Comparison of ENCODE assay signal across 8 cellular contexts in the genomic region with DNA sequence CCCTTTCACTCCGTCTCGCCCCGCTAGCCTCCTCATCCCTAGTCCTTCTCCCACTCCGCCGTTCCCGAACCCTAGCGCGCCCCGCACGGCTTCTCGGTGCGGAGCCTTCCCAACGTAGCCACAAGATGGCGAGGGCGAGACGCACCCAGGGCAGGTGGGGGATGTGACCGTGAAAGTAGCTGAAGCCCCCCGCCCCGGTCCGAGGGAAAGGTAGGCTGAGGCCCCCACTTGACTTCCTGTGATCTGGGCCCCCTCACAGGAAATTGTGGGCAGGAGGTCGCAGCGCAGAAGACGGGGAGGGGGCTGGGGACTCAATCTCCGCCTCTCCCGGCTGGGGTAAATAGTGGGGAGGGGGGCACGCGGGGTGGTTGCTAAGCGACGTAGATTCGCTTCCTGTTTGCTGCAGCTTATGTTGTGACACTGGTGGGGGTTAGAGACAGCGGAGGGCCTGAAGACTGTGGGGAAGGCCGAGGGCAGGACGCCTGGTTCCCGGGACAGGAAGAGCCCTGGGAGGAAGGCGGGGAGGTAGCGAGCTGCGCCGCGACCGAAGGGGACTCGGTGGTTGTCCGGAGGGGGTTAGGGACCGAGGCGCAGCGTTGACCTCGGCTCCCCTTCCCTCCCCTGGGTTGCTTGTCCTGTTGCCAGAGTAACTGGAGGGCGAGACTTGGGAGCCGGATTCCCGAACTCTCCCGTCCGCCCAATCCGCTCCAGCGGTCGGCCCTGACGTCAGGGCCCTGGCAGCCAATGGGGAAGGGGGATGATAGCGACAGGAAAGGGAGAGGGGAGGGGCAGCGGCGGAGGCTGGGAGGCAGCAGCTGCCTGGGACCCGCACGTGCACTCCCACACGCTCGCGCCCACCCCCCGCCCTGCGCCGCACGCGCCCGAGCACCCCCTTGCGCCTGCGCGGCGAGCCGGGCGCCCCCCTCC. TPM values are rescaled to one million over a fixed set of nuclear protein-coding genes. Genes with fewer than 3 reads are reported as not detected.
DNase-seq lines count a peak whose midpoint lies in the region; ATAC-seq and TF ChIP-seq lines count a peak whose summit lies in the region.

No MANE protein-coding gene starts in this region.

- no peaks in the 10 kb centered on the region for H3K9me3 Mint-ChIP-seq in naive thymus-derived CD8-positive, alpha-beta T cell
- H3K9me3 Mint-ChIP-seq in stimulated activated naive B cell treated with anti-CD40 and anti-IgM and Interleukin-4, amounts not matched to agents 10 μg/mL and 1 μg/mL and 100 μg/mL, for 72 hours: peaks cover 0 to 1% of the 10 kb centered on the region in 2 donors

- peak overlapping the region; percentile 95 to 100 (median 100) for H3K27ac Mint-ChIP-seq in naive thymus-derived CD8-positive, alpha-beta T cell
- H3K27ac Mint-ChIP-seq in stimulated activated naive B cell treated with anti-CD40 and anti-IgM and Interleukin-4, amounts not matched to agents 10 μg/mL and 1 μg/mL and 100 μg/mL, for 72 hours: peak overlapping the region; percentile 97

- peak; percentile 95 for DNase-seq in DMS79 treated with DMSO at 0.1 percent for 48 hours (lab: John Stamatoyannopoulos, UW)
- peak; percentile 95 for DNase-seq in H4 (ENCODE audit: low spot score)
- DNase-seq in M059J (ENCODE audit: low read depth): peak; percentile 98
- peak; percentile 99 for DNase-seq in RWPE2 (ENCODE audit: low spot score)
- DNase-seq in activated T-helper 9 cell treated with anti-CD3 and anti-CD28 coated beads, Interleukin-2, amount 50 U/mL, for 16 hours (ENCODE audit: low read depth): peak; percentile 83
- peak; percentile 96 for DNase-seq in fibroblast of mammary gland (ENCODE audit: low read depth)
- DNase-seq in naive thymus-derived CD8-positive, alpha-beta T cell: peak; percentile 77 to 97 (median 95)
- peak; percentile 79 for DNase-seq in stimulated activated naive B cell treated with anti-CD40 and anti-IgM and Interleukin-4, amounts not matched to agents 10 μg/mL and 1 μg/mL and 100 μg/mL, for 72 hours

- H3K27me3 Mint-ChIP-seq in naive thymus-derived CD8-positive, alpha-beta T cell: peaks cover 0 to 2% (median 0%) of the 10 kb centered on the region in 5 donors
- peaks cover 6 to 22% of the 10 kb centered on the region in 2 donors for H3K27me3 Mint-ChIP-seq in stimulated activated naive B cell treated with anti-CD40 and anti-IgM and Interleukin-4, amounts not matched to agents 10 μg/mL and 1 μg/mL and 100 μg/mL, for 72 hours

- peaks cover 0 to 6% (median 0%) of the 10 kb centered on the region in 3 donors for H3K36me3 Mint-ChIP-seq in naive thymus-derived CD8-positive, alpha-beta T cell
- H3K36me3 Mint-ChIP-seq in stimulated activated naive B cell treated with anti-CD40 and anti-IgM and Interleukin-4, amounts not matched to agents 10 μg/mL and 1 μg/mL and 100 μg/mL, for 72 hours: no peaks in the 10 kb centered on the region

- H3K4me3 ChIP-seq in RWPE2 (ENCODE audit: severe bottlenecking) (peak overlapping the region; percentile 58), fibroblast of mammary gland (ENCODE audit: control insufficient read depth, low read depth, low read length) (peak overlapping the region; percentile 71)

- ATAC-seq in RWPE2 (ENCODE audit: low read depth): peak; percentile 58
- peak; percentile 54 to 64 for ATAC-seq in naive thymus-derived CD8-positive, alpha-beta T cell
- peak; percentile 52 to 56 for ATAC-seq in stimulated activated naive B cell treated with anti-CD40 and anti-IgM and Interleukin-4, amounts not matched to agents 10 μg/mL and 1 μg/mL and 100 μg/mL, for 72 hours (replicated peaks)

- POLR2A ChIA-PET in naive thymus-derived CD8-positive, alpha-beta T cell (lab: Charles Lee): interaction anchor here (0.6 to 6.8 kb wide), 28 partner anchors 9 to 415 kb away, joined by 3 to 116 read pairs (median 5); partner anchors contain the start of genes ATP1B2, CNTROB, CTC1 and CYB5D1

- H3K9me3 ChIP-seq in RWPE2 (ENCODE audit: severe bottlenecking): no peaks in the 10 kb centered on the region

- peaks cover 18% of the 10 kb centered on the region for H3K4me1 ChIP-seq in RWPE2 (ENCODE audit: insufficient read depth, poor library complexity, severe bottlenecking)

- H3K27ac ChIP-seq in RWPE2 (ENCODE audit: poor library complexity, severe bottlenecking): peak overlapping the region; percentile 92

- H3K27me3 ChIP-seq in RWPE2 (ENCODE audit: insufficient read depth, poor library complexity, severe bottlenecking): no peaks in the 10 kb centered on the region

- H3K4me1 Mint-ChIP-seq in naive thymus-derived CD8-positive, alpha-beta T cell: peaks cover 44 to 55% (median 47%) of the 10 kb centered on the region in 4 donors
- peaks cover 43 to 60% of the 10 kb centered on the region in 2 donors for H3K4me1 Mint-ChIP-seq in stimulated activated naive B cell treated with anti-CD40 and anti-IgM and Interleukin-4, amounts not matched to agents 10 μg/mL and 1 μg/mL and 100 μg/mL, for 72 hours

- TF ChIP-seq CTCF in RWPE2 (IDR thresholded peaks at IDR 0.05; ENCODE audit: poor library complexity, severe bottlenecking): peak; percentile 88
- TF ChIP-seq CTCF in fibroblast of mammary gland (conservative IDR thresholded peaks at IDR 0.05; ENCODE audit: control insufficient read depth, insufficient read depth, low read depth, low read length): peak; percentile 75

- H3K36me3 ChIP-seq in RWPE2 (ENCODE audit: low read depth): peaks cover under 1% of the 10 kb centered on the region; the same call in 1 of the 2 replicates

- H3K4me3 Mint-ChIP-seq in naive thymus-derived CD8-positive, alpha-beta T cell: peak overlapping the region; percentile 96 to 99 (median 98)
- peak overlapping the region; percentile 86 to 95 for H3K4me3 Mint-ChIP-seq in stimulated activated naive B cell treated with anti-CD40 and anti-IgM and Interleukin-4, amounts not matched to agents 10 μg/mL and 1 μg/mL and 100 μg/mL, for 72 hours

RNA-seq across cellular contexts. Expression of gene KDM6B, which starts 1.1 kb away (rescaled TPM):
- total RNA-seq in H4 (2014; rRNA removed; shearing (Covaris generic)): 0.21 and 4.1 TPM in 2 replicates
- total RNA-seq in M059J (2014; rRNA removed; shearing (Covaris generic)): 0.59 and 3.2 TPM in 2 replicates
- 100 to 1,000 TPM; 113 TPM for total RNA-seq in naive thymus-derived CD8-positive, alpha-beta T cell
- 1 to 10 TPM in 2 of 3 donors, under 1 TPM in 1; 0.28 to 1.2 (median 1.0) TPM for polyA plus RNA-seq in naive thymus-derived CD8-positive, alpha-beta T cell

RNA-seq across cellular contexts. Expression of gene TMEM88, which starts 19.7 kb away (rescaled TPM):
- not detected in 2 replicates for total RNA-seq in H4 (2014; rRNA removed; shearing (Covaris generic))
- 0.49 TPM in 1 of 2 replicates, not detected in the other for total RNA-seq in M059J (2014; rRNA removed; shearing (Covaris generic))
- total RNA-seq in naive thymus-derived CD8-positive, alpha-beta T cell: 1 to 10 TPM; 6.9 to 7.2 TPM
- polyA plus RNA-seq in naive thymus-derived CD8-positive, alpha-beta T cell: not detected

RNA-seq across cellular contexts. Expression of gene NAA38, which starts 22.2 kb away (rescaled TPM):
- 70.3 and 104 TPM in 2 replicates for total RNA-seq in H4 (2014; rRNA removed; shearing (Covaris generic))
- total RNA-seq in M059J (2014; rRNA removed; shearing (Covaris generic)): 49.4 and 68.2 TPM in 2 replicates
- 10 to 100 TPM; 16.0 to 24.1 TPM for total RNA-seq in naive thymus-derived CD8-positive, alpha-beta T cell
- polyA plus RNA-seq in naive thymus-derived CD8-positive, alpha-beta T cell: 100 to 1,000 TPM; 125 to 169 (median 152) TPM

RNA-seq across cellular contexts. Expression of gene CYB5D1, which starts 22.6 kb away (rescaled TPM):
- total RNA-seq in H4 (2014; rRNA removed; shearing (Covaris generic)): 4.0 and 7.5 TPM in 2 replicates
- total RNA-seq in M059J (2014; rRNA removed; shearing (Covaris generic)): 6.6 and 14.2 TPM in 2 replicates
- total RNA-seq in naive thymus-derived CD8-positive, alpha-beta T cell: 1 to 10 TPM; 8.5 to 9.8 TPM
- 1 to 10 TPM; 3.5 to 6.0 (median 5.1) TPM for polyA plus RNA-seq in naive thymus-derived CD8-positive, alpha-beta T cell

RNA-seq across cellular contexts. Expression of gene CHD3, which starts 53.4 kb away (rescaled TPM):
- total RNA-seq in H4 (2014; rRNA removed; shearing (Covaris generic)): 26.5 and 35.0 TPM in 2 replicates
- 15.6 and 31.3 TPM in 2 replicates for total RNA-seq in M059J (2014; rRNA removed; shearing (Covaris generic))
- total RNA-seq in naive thymus-derived CD8-positive, alpha-beta T cell: 100 to 1,000 TPM; 277 to 281 TPM
- polyA plus RNA-seq in naive thymus-derived CD8-positive, alpha-beta T cell: 10 to 100 TPM in 2 of 3 donors, 1 to 10 TPM in 1; 4.3 to 29.2 (median 15.5) TPM

Comparison
In these comparisons a context has a peak if more than half of its experiments do, and no peak if none do; other contexts are left out.
1. Peak in every context shown above with its lines: DNase-seq, ATAC-seq, H3K4me3 ChIP-seq and H3K27ac ChIP-seq.
2. RNA of gene KDM6B, which starts 1.1 kb away (total RNA-seq): 113 TPM in naive thymus-derived CD8-positive, alpha-beta T cell; 0.59 to 3.2 TPM in M059J and 0.21 to 4.1 TPM in H4; every median in the first group is over 10 times any median in the second.